Comparison of ENCODE assay signal across 8 cellular contexts in the genomic region with DNA sequence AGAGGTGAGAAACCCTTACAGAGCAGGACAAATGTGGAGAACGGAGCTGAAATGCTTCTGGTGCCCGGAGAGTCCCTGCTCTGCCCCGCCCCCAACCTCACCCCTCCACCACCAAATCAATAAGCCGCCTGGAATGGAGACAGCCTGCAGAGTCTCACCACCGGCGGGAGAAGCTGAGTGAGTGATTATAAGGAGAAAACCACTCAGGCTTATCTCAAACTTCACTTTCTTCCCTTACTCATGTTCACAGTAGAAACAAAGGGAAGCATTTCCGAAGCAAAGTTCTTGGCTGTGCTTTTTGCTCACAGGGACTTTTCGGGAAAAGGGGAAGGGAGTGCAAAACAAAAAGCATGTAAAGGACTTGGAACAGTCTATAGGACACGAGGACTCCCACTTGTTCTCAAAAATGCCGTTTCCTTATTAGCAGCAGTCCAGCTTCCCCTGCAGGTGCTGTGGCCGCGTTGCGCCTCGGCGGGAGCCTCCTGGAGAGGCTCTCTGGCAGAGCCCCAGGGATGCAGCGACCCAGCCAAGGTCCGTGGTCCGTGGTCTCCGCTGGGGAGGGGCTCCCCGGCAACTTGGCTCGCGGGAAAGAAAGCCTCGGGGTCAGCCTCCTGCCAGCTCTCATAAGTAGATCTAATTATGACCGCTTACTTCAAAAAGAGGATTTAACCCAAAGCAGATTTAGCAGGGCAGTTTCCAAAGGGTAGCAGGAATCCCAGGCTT.
DNase-seq lines count a peak whose midpoint lies in the region; ATAC-seq and FAIRE-seq lines count a peak whose summit lies in the region.

No MANE protein-coding gene starts in this region.

- ATAC-seq in HG03135 (IDR thresholded peaks at IDR 0.05; ENCODE audit: unreplicated experiment) = no peak

- peak overlapping the region; percentile 61 for H3K4me3 ChIP-seq in HUES64 (ENCODE audit: low read length)
- peak overlapping the region; percentile 26 for H3K4me3 ChIP-seq in ectodermal cell (ENCODE audit: insufficient read depth, low read depth, low read length)
- no peak overlapping the region for H3K4me3 ChIP-seq in mucosa of stomach (ENCODE audit: low read length)

- H3K9me3 ChIP-seq in HUES64 (ENCODE audit: insufficient read depth, low read depth, low read length) = no peaks in the 10 kb centered on the region
- H3K9me3 ChIP-seq in ectodermal cell (ENCODE audit: control insufficient read depth, low read length) = no peaks in the 10 kb centered on the region
- H3K9me3 ChIP-seq in mucosa of stomach (ENCODE audit: control insufficient read depth, low read length) = no peaks in the 10 kb centered on the region

- peak overlapping the region; percentile 71 for H3K9ac ChIP-seq in HUES64 (ENCODE audit: low read depth, low read length)
- peak overlapping the region; percentile 43 for H3K9ac ChIP-seq in mucosa of stomach (ENCODE audit: low read length)

- H3K4me1 ChIP-seq in HUES64 (ENCODE audit: insufficient read depth, low read length) = peaks cover 48% of the 10 kb centered on the region
- H3K4me1 ChIP-seq in ectodermal cell (ENCODE audit: control insufficient read depth, insufficient read depth, low read length) = peaks cover 36% of the 10 kb centered on the region
- peaks cover 12% of the 10 kb centered on the region for H3K4me1 ChIP-seq in mucosa of stomach (ENCODE audit: control insufficient read depth, insufficient read depth, low read length)

- H3K36me3 ChIP-seq in HUES64 (ENCODE audit: insufficient read depth, low read length) (no peaks in the 10 kb centered on the region), ectodermal cell (ENCODE audit: control insufficient read depth, insufficient read depth, low read length) (no peaks in the 10 kb centered on the region), mucosa of stomach (ENCODE audit: control insufficient read depth, insufficient read depth, low read length) (no peaks in the 10 kb centered on the region)

- H3K27ac ChIP-seq in HUES64 (ENCODE audit: low read depth, low read length) = peak overlapping the region; percentile 65
- H3K27ac ChIP-seq in ectodermal cell (ENCODE audit: insufficient read depth, low read depth, low read length, poor library complexity, severe bottlenecking) = peak overlapping the region; percentile 97

- peak; percentile 29 for DNase-seq in AG20443 (ENCODE audit: low spot score)
- DNase-seq in T-helper 1 cell = no peak
- no peak for DNase-seq in putamen (ENCODE audit: low spot score)
- DNase-seq in GM19239 (ENCODE audit: insufficient read length, low spot score) = no peak

- H3K27me3 ChIP-seq in HUES64 (ENCODE audit: insufficient read depth, low read length) (no peaks in the 10 kb centered on the region), ectodermal cell (ENCODE audit: control insufficient read depth, insufficient read depth, low read length, poor library complexity, severe bottlenecking) (no peaks in the 10 kb centered on the region), mucosa of stomach (ENCODE audit: control insufficient read depth, insufficient read depth, low read length) (peaks cover 6% of the 10 kb centered on the region)

- FAIRE-seq in GM19239 (lab: Jason Lieb, UNC) = no peak

- WGBS in HUES64 = 1% methylated on average over 21 of the region's 24 CpGs
- 1% methylated on average over 23 to 24 of the region's 24 CpGs for WGBS in ectodermal cell, 2 experiments
